ENCODE assay signal across 23 cellular contexts in genomic region chr2:226740039-226740648, GRCh38. TPM values are rescaled to one million over a fixed set of nuclear protein-coding genes. Genes with fewer than 3 reads are reported as not detected.
DNase-seq lines count a peak whose midpoint lies in the region; ATAC-seq and TF ChIP-seq lines count a peak whose summit lies in the region.
"Had no signal": no experiment of that assay in that cellular context is flagged by ENCODE, and none has a peak within 500 bp of the region (broad histone marks: within the 10 kb centered on the region; RNA-seq: fewer than 3 reads in every experiment).

No MANE protein-coding gene starts in this region.

- peaks cover 78% of the 10 kb centered on the region for H3K79me2 ChIP-seq in mammary epithelial cell (ENCODE audit: insufficient read depth, low read length)

- TF ChIP-seq CTCF in breast epithelium (IDR thresholded peaks at IDR 0.05) (no peak), mammary epithelial cell (conservative IDR thresholded peaks at IDR 0.05 in 1 of 2, IDR thresholded peaks at IDR 0.05 in 1 of 2; ENCODE audit: extremely low read depth in 1 of 2, insufficient read depth in 1 of 2, low read depth in 1 of 2, low read length in 2 of 2) (no peak), colonic mucosa (IDR thresholded peaks at IDR 0.05) (no peak), mucosa of descending colon (IDR thresholded peaks at IDR 0.05) (no peak), transverse colon (IDR thresholded peaks at IDR 0.05) (no peak)

- intact Hi-C loops in breast epithelium (cut with DNase I; ENCODE audit: low total_unique reads) = loop anchor here (10.0 kb wide), 1 partner anchor 55 kb away; the partner anchor contains the start of gene IRS1
- intact Hi-C loops in mammary epithelial cell (cut with micrococcal nuclease) = no loop called here
- intact Hi-C loops in colonic mucosa (cut with DNase I) = no loop called here
- intact Hi-C loops in mucosa of descending colon (cut with DNase I, micrococcal nuclease) = no loop called here
- intact Hi-C loops in transverse colon (cut with DNase I; ENCODE audit: low total_unique reads) = no loop called here

- no TSS peak for BruUV-seq in mammary epithelial cell (replicated peaks; lab: Mats Ljungman, UMichigan)

- H3K27ac ChIP-seq in breast epithelium (peak overlapping the region; percentile 20 to 83), mammary epithelial cell (ENCODE audit: insufficient read depth, low read depth, low read length) (no peak overlapping the region), colonic mucosa (peak overlapping the region; percentile 61), transverse colon (peak overlapping the region; percentile 49 to 59 (median 56))
- H3K27ac ChIP-seq: HL-60 had no signal

- H3K9ac ChIP-seq in mammary epithelial cell (ENCODE audit: insufficient read depth, low read length) (no peak overlapping the region), colonic mucosa (ENCODE audit: low read depth in 2 of 2, low read length in 2 of 2) (no peak overlapping the region)

- H3K4me1 ChIP-seq in breast epithelium = peaks cover 5 to 6% of the 10 kb centered on the region in 2 donors
- peaks cover 5% of the 10 kb centered on the region for H3K4me1 ChIP-seq in mammary epithelial cell (ENCODE audit: insufficient read depth, low read length)
- H3K4me1 ChIP-seq in colonic mucosa = peaks cover 8% of the 10 kb centered on the region
- H3K4me1 ChIP-seq in mucosa of descending colon (ENCODE audit: low read depth) = peaks cover 20% of the 10 kb centered on the region
- peaks cover 9 to 49% (median 23%) of the 10 kb centered on the region in 4 donors for H3K4me1 ChIP-seq in transverse colon

- CTCF ChIA-PET in mammary epithelial cell (lab: Charles Lee; ENCODE audit: low non-redundant PET) = no interaction called here

- DNase-seq in breast epithelium (ENCODE audit: low spot score in 2 of 2) (no peak), mammary epithelial cell (no peak), colonic mucosa (no peak), mucosa of descending colon (no peak), transverse colon (no peak), NCI-H774 (lab: John Stamatoyannopoulos, UW) (no peak), iPS-NIHi11 (ENCODE audit: low spot score) (no peak), G401 (ENCODE audit: low spot score) (no peak)
- DNase-seq: activated CD4-positive, alpha-beta T cell treated with anti-CD3 and anti-CD28 coated beads for 36 hours; activated naive CD4-positive, alpha-beta T cell treated with anti-CD3 and anti-CD28 coated beads, Interleukin-2, amount 10 ng/mL, durations not matched to agents 7 days and 5 days; activated T-cell treated with anti-CD3 and anti-CD28 coated beads, Interleukin-2, amount 50 U/mL, for 72 hours; anterior cingulate cortex; effector memory CD8-positive, alpha-beta T cell; head of caudate nucleus; immature natural killer cell; MG63; natural killer cell; NCI-H1436; NCI-H748 treated with DMSO at 0.1 percent for 48 hours; SHP77; stimulated activated CD4-positive, alpha-beta T cell treated with anti-CD3 and anti-CD28 coated beads, Interleukin-4, amount 100 ng/mL, for 1 hour; T-helper 1 cell had no signal

- WGBS in mammary epithelial cell (ENCODE audit: low coverage, missing lambda C conversion rate) = 29% methylated on average over 3 of the region's 3 CpGs
- WGBS in transverse colon (ENCODE audit: low coverage in 1 of 2), 2 donors = 24% methylated on average over 3 of the region's 3 CpGs

- dilution Hi-C loops in mammary epithelial cell (cut with HindIII; ENCODE audit: low sequenced_read_pairs) = loop anchor here (5.0 kb wide), 1 partner anchor 37 kb away; no protein-coding TSS in a partner anchor

- TF ChIP-seq POLR2A in breast epithelium (IDR thresholded peaks at IDR 0.05) (no peak), transverse colon (IDR thresholded peaks at IDR 0.05) (no peak)

- H3K27me3 ChIP-seq in breast epithelium (no peaks in the 10 kb centered on the region), mammary epithelial cell (ENCODE audit: insufficient read depth, low read length) (no peaks in the 10 kb centered on the region), colonic mucosa (no peaks in the 10 kb centered on the region), transverse colon (no peaks in the 10 kb centered on the region)
- H3K27me3 ChIP-seq: MG63 had no signal

- ATAC-seq in mucosa of descending colon = peak; percentile 76
- ATAC-seq: activated CD4-positive, alpha-beta T cell treated with anti-CD3 and anti-CD28 coated beads for 36 hours; activated T-cell treated with anti-CD3 and anti-CD28 coated beads, Interleukin-2, amount 50 U/mL, for 72 hours; effector memory CD8-positive, alpha-beta T cell; natural killer cell had no signal

- H3K36me3 ChIP-seq in breast epithelium = no peaks in the 10 kb centered on the region
- peaks cover 16% of the 10 kb centered on the region for H3K36me3 ChIP-seq in mammary epithelial cell (ENCODE audit: insufficient read depth, low read length)
- no peaks in the 10 kb centered on the region for H3K36me3 ChIP-seq in colonic mucosa
- H3K36me3 ChIP-seq in mucosa of descending colon (ENCODE audit: low read depth) = no peaks in the 10 kb centered on the region
- no peaks in the 10 kb centered on the region for H3K36me3 ChIP-seq in transverse colon

- H2AFZ ChIP-seq in mammary epithelial cell (ENCODE audit: low read depth, low read length) = no peak overlapping the region

- H3K4me3 ChIP-seq in breast epithelium (no peak overlapping the region), mammary epithelial cell (replicated peaks in 1 of 3; ENCODE audit: insufficient read depth in 1 of 3, low read depth in 2 of 3, low read length in 3 of 3) (no peak overlapping the region), colonic mucosa (no peak overlapping the region), mucosa of descending colon (no peak overlapping the region), transverse colon (no peak overlapping the region)
- H3K4me3 ChIP-seq: MG63 had no signal

- no peaks in the 10 kb centered on the region for H3K9me3 ChIP-seq in breast epithelium
- H3K9me3 ChIP-seq in mammary epithelial cell (replicated peaks; ENCODE audit: insufficient read depth, low read length) = no peaks in the 10 kb centered on the region
- H3K9me3 ChIP-seq in colonic mucosa = no peaks in the 10 kb centered on the region
- no peaks in the 10 kb centered on the region for H3K9me3 ChIP-seq in mucosa of descending colon
- H3K9me3 ChIP-seq in transverse colon = no peaks in the 10 kb centered on the region
- H3K9me3 ChIP-seq: MG63 had no signal

- in situ Hi-C loops in mammary epithelial cell (cut with MboI; ENCODE audit: low sequenced_read_pairs in 2 of 2) = no loop called here
- in situ Hi-C loops in transverse colon (cut with MboI; ENCODE audit: low pct_ligation_motif_present in 1 of 4, low pct_unique_long_range_greater_than_20kb in 1 of 4, low sequenced_read_pairs in 3 of 4) = no loop called here
- in situ Hi-C loops in G401 (cut with HindIII; ENCODE audit: low sequenced_read_pairs) = no loop called here

- no peak overlapping the region for H3K4me2 ChIP-seq in mammary epithelial cell (ENCODE audit: insufficient read depth, low read depth, low read length)

- TF ChIP-seq EP300 in transverse colon (IDR thresholded peaks at IDR 0.05; ENCODE audit: low read depth) = no peak

- H4K20me1 ChIP-seq in mammary epithelial cell (ENCODE audit: insufficient read depth, low read length) = no peaks in the 10 kb centered on the region

RNA-seq across cellular contexts. Expression of gene IRS1, which starts 59.5 kb away (rescaled TPM):
- total RNA-seq in breast epithelium (10 to 100 TPM; 18.4 to 48.3 (median 22.3) TPM), mammary epithelial cell (10 to 100 TPM; 25.8 to 36.2 TPM), colonic mucosa (10 to 100 TPM in 1 of 2 donors, 1 to 10 TPM in 1; 9.5 to 17.4 TPM), mucosa of descending colon (10 to 100 TPM in 2 of 3 donors, 1 to 10 TPM in 1; 8.1 to 29.0 (median 13.5) TPM), transverse colon (10 to 100 TPM in 3 of 4 donors, 1 to 10 TPM in 1; 6.2 to 20.9 (median 12.8) TPM)
- polyA plus RNA-seq in mammary epithelial cell = 27.6 TPM
- polyA minus RNA-seq in mammary epithelial cell = 45.6 TPM
- total RNA-seq in G401 (2014; rRNA removed; shearing (Covaris generic)) = 24.6 and 26.5 TPM in 2 replicates
